1 cellular context compared by ENCODE assay signal in the genomic region with DNA sequence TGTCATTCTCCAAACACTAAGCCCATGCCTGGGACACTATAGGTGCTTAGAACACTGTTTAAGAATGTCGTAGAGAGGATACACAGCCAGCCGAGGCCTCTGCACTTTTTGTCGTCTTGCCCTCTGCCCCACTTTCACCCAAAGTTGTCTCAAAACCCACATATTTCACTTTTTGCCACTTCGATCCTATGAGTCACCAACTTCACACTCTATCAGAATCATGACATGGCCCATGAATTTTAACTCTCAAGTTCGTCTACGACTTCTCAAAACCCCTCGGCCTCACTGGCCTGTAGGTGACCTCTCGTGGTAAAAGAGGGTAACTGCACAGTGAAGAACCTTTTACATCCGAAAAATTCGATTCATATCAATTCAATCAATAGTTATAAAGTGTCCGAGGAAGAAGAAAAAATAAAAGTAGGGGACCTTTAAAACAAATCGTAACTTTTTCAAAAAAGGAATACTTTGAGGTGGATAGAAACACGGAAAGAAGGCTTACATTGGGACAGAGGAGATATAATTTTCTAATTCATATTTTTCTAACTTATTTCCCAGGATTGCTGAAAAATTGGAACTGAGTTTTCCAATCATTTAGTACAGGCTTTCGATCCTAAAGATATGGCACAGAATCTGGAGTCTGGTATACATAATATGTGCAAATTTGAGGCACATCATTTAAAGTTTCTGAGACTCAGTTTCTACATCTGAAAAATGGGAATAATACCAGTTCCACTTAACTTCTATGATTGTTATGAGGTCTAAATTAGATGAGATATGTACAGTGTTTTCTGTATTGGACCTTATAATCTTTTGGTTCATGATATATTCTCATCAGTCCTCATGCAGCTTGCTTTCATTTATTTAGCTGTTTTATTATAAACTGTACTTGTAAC.
TF ChIP-seq lines count a peak whose summit lies in the region.

No MANE protein-coding gene starts in this region.

TF ChIP-seq in HCT116, 20 proteins besides CTCF, POLR2A, EP300 and RAD21 (continued from another document):
- TF ChIP-seq SIN3A (IDR thresholded peaks at IDR 0.05; ENCODE audit: low read depth) (no peak), ELF1 (IDR thresholded peaks at IDR 0.05; ENCODE audit: borderline replicate concordance, low read depth) (no peak), ATF3 (IDR thresholded peaks at IDR 0.05) (no peak), EZH2phosphoT487 (IDR thresholded peaks at IDR 0.05; ENCODE audit: borderline replicate concordance) (no peak), MAX (IDR thresholded peaks at IDR 0.05) (no peak), POLR2AphosphoS5 (IDR thresholded peaks at IDR 0.05; ENCODE audit: low read depth, low read length) (no peak), ZFX (IDR thresholded peaks at IDR 0.05) (no peak), TCF7L2 (IDR thresholded peaks at IDR 0.05; ENCODE audit: borderline replicate concordance, extremely low read depth, insufficient read depth, insufficient read length) (no peak), EGR1 (IDR thresholded peaks at IDR 0.05; ENCODE audit: low read depth) (no peak), FOSL1 (IDR thresholded peaks at IDR 0.05; ENCODE audit: low read depth) (no peak)
